ENCODE assay signal across 9 cellular contexts in genomic region chr11:1917523-1918435, GRCh38. TPM values are rescaled to one million over a fixed set of nuclear protein-coding genes. Genes with fewer than 3 reads are reported as not detected.
DNase-seq lines count a peak whose midpoint lies in the region; ATAC-seq, FAIRE-seq and TF ChIP-seq lines count a peak whose summit lies in the region.
"Had no signal": no experiment of that assay in that cellular context is flagged by ENCODE, and none has a peak within 500 bp of the region (broad histone marks: within the 10 kb centered on the region; RNA-seq: fewer than 3 reads in every experiment).

No MANE protein-coding gene starts in this region.

- H3K4me1 Mint-ChIP-seq in activated B cell treated with CpG ODN at 0.5 μM for 24 hours = peaks cover 8% of the 10 kb centered on the region

- H3K27me3 Mint-ChIP-seq in activated B cell treated with CpG ODN at 0.5 μM for 24 hours = peaks cover 20% of the 10 kb centered on the region

- H3K4me1 ChIP-seq in keratinocyte (ENCODE audit: control insufficient read depth, extremely low read depth, insufficient read depth, low read length) (no peaks in the 10 kb centered on the region), thoracic aorta (ENCODE audit: control insufficient read depth in 1 of 2, low read depth in 2 of 2) (no peaks in the 10 kb centered on the region)

- TF ChIP-seq CTCF in activated B cell treated with CpG ODN at 0.5 μM for 24 hours (IDR thresholded peaks at IDR 0.05) (no peak), keratinocyte (optimal IDR thresholded peaks at IDR 0.05 in 1 of 3, IDR thresholded peaks at IDR 0.05 in 1 of 3, conservative IDR thresholded peaks at IDR 0.05 in 1 of 3; ENCODE audit: extremely low read depth in 1 of 3, insufficient read depth in 2 of 3, low read length in 3 of 3) (peak; percentile 20 to 83 (median 49)), thoracic aorta (IDR thresholded peaks at IDR 0.05) (peak; percentile 46)

- H2AFZ ChIP-seq in keratinocyte (ENCODE audit: control insufficient read depth, low read length) = no peak overlapping the region

- peaks cover 14% of the 10 kb centered on the region for H3K27me3 ChIP-seq in keratinocyte (ENCODE audit: control insufficient read depth, extremely low read depth, insufficient read depth, low read length)
- H3K27me3 ChIP-seq in thoracic aorta (replicated peaks; ENCODE audit: insufficient read depth) = no peaks in the 10 kb centered on the region

- no peaks in the 10 kb centered on the region for H3K36me3 Mint-ChIP-seq in activated B cell treated with CpG ODN at 0.5 μM for 24 hours (ENCODE audit: low read depth)

- no peak overlapping the region for H3K4me3 Mint-ChIP-seq in activated B cell treated with CpG ODN at 0.5 μM for 24 hours

- CTCF ChIA-PET in activated B cell treated with CpG ODN at 0.5 μM for 24 hours (lab: Charles Lee) = interaction anchor here (0.8 to 1.7 kb wide), 3 partner anchors 26 to 67 kb away, joined by 3 to 9 read pairs (median 5); partner anchors contain the start of gene PRR33

- dilution Hi-C loops in keratinocyte (cut with MboI; ENCODE audit: extremely low pct_ligation_motif_present, low sequenced_read_pairs) = no loop called here

- no peak overlapping the region for H3K4me3 ChIP-seq in keratinocyte (ENCODE audit: control insufficient read depth in 2 of 3, extremely low read depth in 1 of 3, insufficient read depth in 2 of 3, low read depth in 1 of 3, low read length in 3 of 3)
- H3K4me3 ChIP-seq in thoracic aorta = no peak overlapping the region

- H3K36me3 ChIP-seq in keratinocyte (ENCODE audit: control insufficient read depth in 2 of 2, extremely low read depth in 1 of 2, insufficient read depth in 2 of 2, low read length in 2 of 2) (no peaks in the 10 kb centered on the region), thoracic aorta (no peaks in the 10 kb centered on the region)

- H3K9me3 Mint-ChIP-seq in activated B cell treated with CpG ODN at 0.5 μM for 24 hours = no peaks in the 10 kb centered on the region

- H3K9ac ChIP-seq in keratinocyte (ENCODE audit: control insufficient read depth, extremely low read depth, insufficient read depth, low read length) = no peak overlapping the region

- no peak for FAIRE-seq in keratinocyte (lab: Jason Lieb, UNC)

- peak; percentile 35 for DNase-seq in NOMO-1 treated with DMSO at 0.1 percent for 48 hours (lab: John Stamatoyannopoulos, UW; ENCODE audit: unreplicated experiment)
- no peak for DNase-seq in NOMO-1 treated with dmso at 0.1 percent for 144 hours (lab: John Stamatoyannopoulos, UW; ENCODE audit: unreplicated experiment)
- DNase-seq in activated B cell treated with CpG ODN at 0.5 μM for 24 hours = no peak
- no peak for DNase-seq in keratinocyte (ENCODE audit: low read depth, low spot score)
- no peak for DNase-seq in thoracic aorta (ENCODE audit: low spot score)
- no peak for DNase-seq in NCI-H524 treated with DMSO at 0.1 percent for 48 hours (lab: John Stamatoyannopoulos, UW)
- DNase-seq in T-helper 2 cell = no peak
- DNase-seq: NCI-H187 treated with DMSO at 0.1 percent for 48 hours had no signal

- H3K4me2 ChIP-seq in keratinocyte (ENCODE audit: control insufficient read depth, extremely low read depth, insufficient read depth, low read depth, low read length) = no peak overlapping the region

- POLR2A ChIA-PET in activated B cell treated with CpG ODN at 0.5 μM for 24 hours (lab: Charles Lee) = interaction anchor here (0.7 to 2.0 kb wide), 7 partner anchors 25 to 78 kb away, joined by 3 to 13 read pairs (median 5); partner anchors contain the start of gene PRR33

- intact Hi-C loops in activated B cell treated with CpG ODN at 0.5 μM for 24 hours (cut with micrococcal nuclease) = loop anchor here (1.0 to 5.0 kb wide), 3 partner anchors 35 to 80 kb away; partner anchors contain the start of gene LSP1

- no peak overlapping the region for H3K27ac Mint-ChIP-seq in activated B cell treated with CpG ODN at 0.5 μM for 24 hours

- no peak overlapping the region for H3K27ac ChIP-seq in keratinocyte (ENCODE audit: control insufficient read depth, insufficient read depth, low read length)
- no peak overlapping the region for H3K27ac ChIP-seq in thoracic aorta

- no peaks in the 10 kb centered on the region for H3K9me1 ChIP-seq in keratinocyte (ENCODE audit: control insufficient read depth, extremely low read depth, insufficient read depth, low read length)

- ATAC-seq in activated B cell treated with CpG ODN at 0.5 μM for 24 hours (ENCODE audit: low read depth) = peak; percentile 40
- ATAC-seq in thoracic aorta (ENCODE audit: insufficient number of reproducible peaks, low FRiP score, low read depth) = no peak
- no peak for ATAC-seq in GM21526 (IDR thresholded peaks at IDR 0.05; ENCODE audit: low FRiP score, unreplicated experiment)

- H4K20me1 ChIP-seq in keratinocyte (ENCODE audit: control insufficient read depth, extremely low read depth, insufficient read depth, low read length) = no peaks in the 10 kb centered on the region

- no peaks in the 10 kb centered on the region for H3K79me2 ChIP-seq in keratinocyte (ENCODE audit: control insufficient read depth, insufficient read depth, low read length)

- H3K9me3 ChIP-seq in keratinocyte (ENCODE audit: control insufficient read depth, low read depth, low read length) (no peaks in the 10 kb centered on the region), thoracic aorta (no peaks in the 10 kb centered on the region)

RNA-seq across cellular contexts. Expression of gene TNNT3, which starts 1.7 kb away (rescaled TPM):
- total RNA-seq in activated B cell treated with CpG ODN at 0.5 μM for 24 hours (2.9 and 3.5 TPM in 2 replicates), thoracic aorta (1 to 10 TPM; 8.3 to 9.7 TPM)
- polyA plus RNA-seq in keratinocyte = 0.09 TPM in 1 of 3 replicates, not detected in the others
- not detected for polyA plus RNA-seq in keratinocyte (2011; ENCODE audit: low read depth)
- polyA plus RNA-seq in keratinocyte (2011; cell fraction: cytosol; rRNA removed) = not detected in 2 replicates
- not detected in 2 replicates for polyA plus RNA-seq in keratinocyte (2011; cell fraction: nucleus; rRNA removed)
- polyA plus RNA-seq in keratinocyte (2012; ENCODE audit: low replicate concordance) = not detected in 2 replicates
- polyA minus RNA-seq in keratinocyte = not detected in 3 replicates
- not detected for polyA minus RNA-seq in keratinocyte (2011; cell fraction: cytosol; rRNA and poly(A)+ RNA removed)
- polyA minus RNA-seq in keratinocyte (2011; cell fraction: nucleus; rRNA and poly(A)+ RNA removed) = not detected in 2 replicates

RNA-seq across cellular contexts. Expression of gene PRR33, which starts 26.1 kb away (rescaled TPM):
- total RNA-seq in activated B cell treated with CpG ODN at 0.5 μM for 24 hours (0.16 TPM in 1 of 2 replicates, not detected in the other), thoracic aorta (under 1 TPM in 1 of 2 donors, not detected in 1; 0.41 TPM)
- polyA plus RNA-seq in keratinocyte = not detected in 3 replicates
- polyA plus RNA-seq in keratinocyte (2011; ENCODE audit: low read depth) = not detected
- not detected in 2 replicates for polyA plus RNA-seq in keratinocyte (2011; cell fraction: cytosol; rRNA removed)
- polyA plus RNA-seq in keratinocyte (2011; cell fraction: nucleus; rRNA removed) = not detected in 2 replicates
- polyA plus RNA-seq in keratinocyte (2012; ENCODE audit: low replicate concordance) = not detected in 2 replicates
- not detected in 3 replicates for polyA minus RNA-seq in keratinocyte
- not detected for polyA minus RNA-seq in keratinocyte (2011; cell fraction: cytosol; rRNA and poly(A)+ RNA removed)
- not detected in 2 replicates for polyA minus RNA-seq in keratinocyte (2011; cell fraction: nucleus; rRNA and poly(A)+ RNA removed)

RNA-seq across cellular contexts. Expression of gene MRPL23, which starts 29.4 kb away (rescaled TPM):
- total RNA-seq in activated B cell treated with CpG ODN at 0.5 μM for 24 hours (89.8 and 95.0 TPM in 2 replicates), thoracic aorta (100 to 1,000 TPM in 1 of 2 donors, 10 to 100 TPM in 1; 59.8 to 136 TPM)
- polyA plus RNA-seq in keratinocyte = 56.4 to 84.2 TPM (median 68.2 TPM) in 3 replicates
- 49.7 TPM for polyA plus RNA-seq in keratinocyte (2011; ENCODE audit: low read depth)
- polyA plus RNA-seq in keratinocyte (2011; cell fraction: cytosol; rRNA removed) = 29.6 and 66.3 TPM in 2 replicates
- 20.1 and 20.2 TPM in 2 replicates for polyA plus RNA-seq in keratinocyte (2011; cell fraction: nucleus; rRNA removed)
- polyA plus RNA-seq in keratinocyte (2012; ENCODE audit: low replicate concordance) = 47.9 and 101 TPM in 2 replicates
- polyA minus RNA-seq in keratinocyte = 32.9 to 39.0 TPM (median 34.9 TPM) in 3 replicates
- polyA minus RNA-seq in keratinocyte (2011; cell fraction: cytosol; rRNA and poly(A)+ RNA removed) = 90.7 TPM
- 6.9 and 7.1 TPM in 2 replicates for polyA minus RNA-seq in keratinocyte (2011; cell fraction: nucleus; rRNA and poly(A)+ RNA removed)
